31 cellular contexts compared by ENCODE assay signal in the genomic region with DNA sequence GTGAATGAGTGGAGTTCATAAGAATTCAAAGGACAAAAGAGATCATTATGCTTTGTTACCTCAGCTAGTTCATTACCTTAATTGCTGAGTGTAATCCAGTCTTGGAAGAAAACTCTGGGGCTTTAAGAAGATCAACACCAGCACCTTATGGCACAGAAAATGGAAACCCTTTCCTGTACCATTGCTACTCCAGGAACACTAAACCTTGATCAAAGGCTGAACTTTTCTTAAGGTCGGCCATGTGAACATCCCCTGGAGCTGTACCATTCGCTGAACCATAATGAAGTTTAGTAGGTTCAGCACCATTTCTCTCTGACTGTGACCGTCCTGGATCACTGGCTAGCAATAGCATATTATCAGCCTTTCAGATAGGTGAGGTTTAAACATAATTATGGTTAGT.
DNase-seq lines count a peak whose midpoint lies in the region; ATAC-seq and TF ChIP-seq lines count a peak whose summit lies in the region.
"Had no signal": no experiment of that assay in that cellular context is flagged by ENCODE, and none has a peak within 500 bp of the region (broad histone marks: within the 10 kb centered on the region; RNA-seq: fewer than 3 reads in every experiment).

No MANE protein-coding gene starts in this region.

- no peaks in the 10 kb centered on the region for H3K36me3 ChIP-seq in endocrine pancreas (ENCODE audit: control insufficient read depth, insufficient read depth, low read length)
- no peaks in the 10 kb centered on the region for H3K36me3 ChIP-seq in gastrocnemius medialis
- H3K36me3 ChIP-seq: heart right ventricle, lower lobe of right lung had no signal

- no peaks in the 10 kb centered on the region for H3K9me3 ChIP-seq in endocrine pancreas (ENCODE audit: control insufficient read depth, low read length)
- H3K9me3 ChIP-seq in T-helper 17 cell (ENCODE audit: control insufficient read depth, low read length, poor library complexity, severe bottlenecking), result no peaks in the 10 kb centered on the region
- no peaks in the 10 kb centered on the region for H3K9me3 ChIP-seq in gastrocnemius medialis
- H3K9me3 ChIP-seq: lower lobe of right lung, mucosa of descending colon had no signal

- in situ Hi-C loops in gastrocnemius medialis (cut with MboI; ENCODE audit: low sequenced_read_pairs in 4 of 4), result no loop called here

- H3K4me3 ChIP-seq in endocrine pancreas (ENCODE audit: control insufficient read depth, insufficient read depth, low read length), result peak overlapping the region; percentile 70
- H3K4me3 ChIP-seq in gastrocnemius medialis, result no peak overlapping the region
- H3K4me3 ChIP-seq: heart right ventricle, lower lobe of right lung, mucosa of descending colon, PC-9 had no signal

- peaks cover 12% of the 10 kb centered on the region for H3K4me1 Mint-ChIP-seq in T-helper 17 cell

- intact Hi-C loops in gastrocnemius medialis (cut with DNase I; ENCODE audit: low total_unique reads), result no loop called here

- no peak overlapping the region for H3K27ac Mint-ChIP-seq in T-helper 17 cell
- H3K27ac Mint-ChIP-seq: CD4-positive, CD25-positive, alpha-beta regulatory T cell; effector memory CD8-positive, alpha-beta T cell; H9; natural killer cell had no signal

- no peak overlapping the region for H3K27ac ChIP-seq in gastrocnemius medialis
- H3K27ac ChIP-seq: HL-60, lower lobe of right lung, PC-9 had no signal

- no peak overlapping the region for H3K4me3 Mint-ChIP-seq in T-helper 17 cell
- H3K4me3 Mint-ChIP-seq: CD4-positive, CD25-positive, alpha-beta regulatory T cell; central memory CD8-positive, alpha-beta T cell; effector memory CD8-positive, alpha-beta T cell; H9; natural killer cell had no signal

- no peaks in the 10 kb centered on the region for H3K27me3 ChIP-seq in endocrine pancreas (ENCODE audit: control insufficient read depth, insufficient read depth, low read length)
- H3K27me3 ChIP-seq in gastrocnemius medialis, result no peaks in the 10 kb centered on the region
- H3K27me3 ChIP-seq: heart right ventricle had no signal

- no peaks in the 10 kb centered on the region for H3K27me3 Mint-ChIP-seq in T-helper 17 cell
- H3K27me3 Mint-ChIP-seq: CD4-positive, CD25-positive, alpha-beta regulatory T cell; central memory CD8-positive, alpha-beta T cell; effector memory CD8-positive, alpha-beta T cell had no signal

- DNase-seq in NCI-H2171 treated with DMSO at 0.1 percent for 48 hours (lab: John Stamatoyannopoulos, UW) (peak; percentile 51), NCI-H2171 (lab: John Stamatoyannopoulos, UW) (no peak), NCI-H524 (lab: John Stamatoyannopoulos, UW) (peak; percentile 87 to 94), NCI-H2029 treated with DMSO at 0.1 percent for 48 hours (lab: John Stamatoyannopoulos, UW) (no peak), T-helper 17 cell (no peak), gastrocnemius medialis (no peak)
- DNase-seq: activated CD4-positive, alpha-beta T cell treated with anti-CD3 and anti-CD28 coated beads, Interleukin-2, amount 50 U/mL, for 48 hours; activated gamma-delta T cell treated with Interleukin-2 at 50 U/mL for 16 hours; activated T-cell treated with anti-CD3 and anti-CD28 coated beads, Interleukin-2, amount 50 U/mL, for 48 hours; CD4-positive, CD25-positive, alpha-beta regulatory T cell; DMS 273 treated with DMSO at 0.1 percent for 48 hours; effector memory CD8-positive, alpha-beta T cell; EL; H9; heart right ventricle; Kasumi-1; lower lobe of right lung; mucosa of descending colon; MV-4-11; natural killer cell; NCI-H1436; NCI-H510A; PC-9; stimulated activated naive CD8-positive, alpha-beta T cell treated with anti-CD3 and anti-CD28 coated beads, Interleukin-15, Interleukin-2, amounts not matched to agents 100 U/mL and 50 U/mL, for 24 hours; T-helper 2 cell had no signal

- peak overlapping the region; percentile 30 for H3K9ac ChIP-seq in endocrine pancreas (ENCODE audit: control insufficient read depth, insufficient read depth, low read length)

- ATAC-seq in HG03097 (IDR thresholded peaks at IDR 0.05; ENCODE audit: low FRiP score, unreplicated experiment) (no peak), T-helper 17 cell (no peak), gastrocnemius medialis (no peak)
- ATAC-seq: activated CD4-positive, CD25-positive, alpha-beta regulatory T cell treated with anti-CD3 and anti-CD28 coated beads, Interleukin-2, amount 50 U/mL, for 24 hours; effector memory CD8-positive, alpha-beta T cell; heart right ventricle; HepG2; lower lobe of right lung; mucosa of descending colon; natural killer cell; stimulated activated naive CD8-positive, alpha-beta T cell treated with anti-CD3 and anti-CD28 coated beads, Interleukin-15, Interleukin-2, amounts not matched to agents 100 U/mL and 50 U/mL, for 24 hours had no signal

- TF ChIP-seq CTCF in gastrocnemius medialis (IDR thresholded peaks at IDR 0.05 in 4 of 5, conservative IDR thresholded peaks at IDR 0.05 in 1 of 5), result no peak

- H3K4me1 ChIP-seq in endocrine pancreas (ENCODE audit: control insufficient read depth, insufficient read depth, low read length) (peaks cover 24% of the 10 kb centered on the region), gastrocnemius medialis (no peaks in the 10 kb centered on the region)
- H3K4me1 ChIP-seq: lower lobe of right lung had no signal

- no peak for TF ChIP-seq POLR2A in gastrocnemius medialis (IDR thresholded peaks at IDR 0.05)

- H3K36me3 Mint-ChIP-seq in T-helper 17 cell (ENCODE audit: low read depth), result peaks cover 6% of the 10 kb centered on the region
- H3K36me3 Mint-ChIP-seq: natural killer cell had no signal

Comparison
In these comparisons a context has a peak if more than half of its experiments do, and no peak if none do; other contexts are left out.
1. DNase-seq: peak in NCI-H2171 treated with DMSO at 0.1 percent for 48 hours (single experiment) and NCI-H524 (2 of 2); none in NCI-H2171 (single experiment), NCI-H2029 treated with DMSO at 0.1 percent for 48 hours (single experiment), T-helper 17 cell (0 of 3) and gastrocnemius medialis (0 of 2).